Comparison of ENCODE assay signal across 22 cellular contexts in genomic region chr9:84206801-84207200, GRCh38.
"Had no signal": no experiment of that assay in that cellular context is flagged by ENCODE, and none has a peak within 500 bp of the region (broad histone marks: within the 10 kb centered on the region; RNA-seq: fewer than 3 reads in every experiment).

No MANE protein-coding gene starts in this region.

- H3K36me3 Mint-ChIP-seq: activated CD8-positive, alpha-beta memory T cell treated with anti-CD3 and anti-CD28 coated beads, Interleukin-2, amount 10 ng/mL, durations not matched to agents 7 days and 5 days; activated naive CD8-positive, alpha-beta T cell treated with anti-CD3 and anti-CD28 coated beads for 36 hours; naive thymus-derived CD8-positive, alpha-beta T cell; stimulated activated naive B cell treated with anti-CD40 and anti-IgM and Interleukin-4, amounts not matched to agents 10 μg/mL and 1 μg/mL and 100 μg/mL, for 72 hours had no signal

- H3K4me3 ChIP-seq: pancreas, thyroid gland had no signal

- H3K4me1 Mint-ChIP-seq: activated CD4-positive, alpha-beta memory T cell treated with anti-CD3 and anti-CD28 coated beads, Interleukin-2, amount 10 ng/mL, durations not matched to agents 7 days and 5 days; activated CD8-positive, alpha-beta memory T cell treated with anti-CD3 and anti-CD28 coated beads, Interleukin-2, amount 10 ng/mL, durations not matched to agents 7 days and 5 days; activated naive CD8-positive, alpha-beta T cell treated with anti-CD3 and anti-CD28 coated beads for 36 hours; activated T-helper 17 cell treated with anti-CD3 and anti-CD28 coated beads, Interleukin-2, amount 50 U/mL, for 72 hours; naive thymus-derived CD8-positive, alpha-beta T cell; stimulated activated naive B cell treated with anti-CD40 and anti-IgM and Interleukin-4, amounts not matched to agents 10 μg/mL and 1 μg/mL and 100 μg/mL, for 72 hours had no signal

- H3K4me3 Mint-ChIP-seq: activated CD4-positive, alpha-beta memory T cell treated with anti-CD3 and anti-CD28 coated beads, Interleukin-2, amount 10 ng/mL, durations not matched to agents 7 days and 5 days; activated CD8-positive, alpha-beta memory T cell treated with anti-CD3 and anti-CD28 coated beads, Interleukin-2, amount 10 ng/mL, durations not matched to agents 7 days and 5 days; activated naive CD8-positive, alpha-beta T cell treated with anti-CD3 and anti-CD28 coated beads for 36 hours; activated T-helper 17 cell treated with anti-CD3 and anti-CD28 coated beads, Interleukin-2, amount 50 U/mL, for 72 hours; effector memory CD8-positive, alpha-beta T cell; naive thymus-derived CD8-positive, alpha-beta T cell; stimulated activated naive B cell treated with anti-CD40 and anti-IgM and Interleukin-4, amounts not matched to agents 10 μg/mL and 1 μg/mL and 100 μg/mL, for 72 hours had no signal

- H3K9me3 ChIP-seq: lower lobe of right lung, neutrophil, pancreas, thyroid gland had no signal

- H3K36me3 ChIP-seq: lower lobe of right lung, neutrophil, pancreas, thyroid gland had no signal

- H3K27me3 ChIP-seq: neutrophil, pancreas, thyroid gland had no signal

- H3K27ac Mint-ChIP-seq: activated CD4-positive, alpha-beta memory T cell treated with anti-CD3 and anti-CD28 coated beads, Interleukin-2, amount 10 ng/mL, durations not matched to agents 7 days and 5 days; activated CD8-positive, alpha-beta memory T cell treated with anti-CD3 and anti-CD28 coated beads, Interleukin-2, amount 10 ng/mL, durations not matched to agents 7 days and 5 days; activated naive CD8-positive, alpha-beta T cell treated with anti-CD3 and anti-CD28 coated beads for 36 hours; activated T-helper 17 cell treated with anti-CD3 and anti-CD28 coated beads, Interleukin-2, amount 50 U/mL, for 72 hours; effector memory CD8-positive, alpha-beta T cell; stimulated activated naive B cell treated with anti-CD40 and anti-IgM and Interleukin-4, amounts not matched to agents 10 μg/mL and 1 μg/mL and 100 μg/mL, for 72 hours had no signal

- H3K9me3 Mint-ChIP-seq: activated CD4-positive, alpha-beta memory T cell treated with anti-CD3 and anti-CD28 coated beads, Interleukin-2, amount 10 ng/mL, durations not matched to agents 7 days and 5 days; activated naive CD8-positive, alpha-beta T cell treated with anti-CD3 and anti-CD28 coated beads for 36 hours; activated T-helper 17 cell treated with anti-CD3 and anti-CD28 coated beads, Interleukin-2, amount 50 U/mL, for 72 hours; effector memory CD8-positive, alpha-beta T cell; stimulated activated naive B cell treated with anti-CD40 and anti-IgM and Interleukin-4, amounts not matched to agents 10 μg/mL and 1 μg/mL and 100 μg/mL, for 72 hours had no signal

- ATAC-seq: activated CD8-positive, alpha-beta memory T cell treated with anti-CD3 and anti-CD28 coated beads, Interleukin-2, amount 10 ng/mL, durations not matched to agents 7 days and 5 days; activated T-helper 17 cell treated with anti-CD3 and anti-CD28 coated beads, Interleukin-2, amount 50 U/mL, for 72 hours; effector memory CD8-positive, alpha-beta T cell; foreskin keratinocyte; left colon; lower lobe of right lung; naive thymus-derived CD8-positive, alpha-beta T cell; pancreas; sciatic nerve; stimulated activated naive B cell treated with anti-CD40 and anti-IgM and Interleukin-4, amounts not matched to agents 10 μg/mL and 1 μg/mL and 100 μg/mL, for 72 hours had no signal

- DNase-seq: activated CD4-positive, alpha-beta memory T cell treated with anti-CD3 and anti-CD28 coated beads, Interleukin-2, amount 10 ng/mL, durations not matched to agents 7 days and 5 days; activated CD4-positive, alpha-beta T cell treated with anti-CD3 and anti-CD28 coated beads for 48 hours; activated CD4-positive, CD25-positive, alpha-beta regulatory T cell; activated CD8-positive, alpha-beta memory T cell treated with anti-CD3 and anti-CD28 coated beads, Interleukin-2, amount 10 ng/mL, durations not matched to agents 7 days and 5 days; activated naive CD4-positive, alpha-beta T cell; activated naive CD8-positive, alpha-beta T cell treated with anti-CD3 and anti-CD28 coated beads for 36 hours; activated T-cell treated with anti-CD3 and anti-CD28 coated beads, Interleukin-2, amount 50 U/mL, for 1 hour; amniotic stem cell; effector memory CD8-positive, alpha-beta T cell; foreskin keratinocyte; glutamatergic neuron; islet precursor cell; left colon; lower lobe of right lung; naive thymus-derived CD8-positive, alpha-beta T cell; pancreas; stimulated activated naive B cell treated with anti-CD40 and anti-IgM and Interleukin-4, amounts not matched to agents 10 μg/mL and 1 μg/mL and 100 μg/mL, for 72 hours; T1000; thyroid gland had no signal

- H3K4me1 ChIP-seq: foreskin keratinocyte, lower lobe of right lung, pancreas, thyroid gland had no signal

- H3K27ac ChIP-seq: foreskin keratinocyte, lower lobe of right lung, neutrophil, pancreas, thyroid gland had no signal
